Comparison of ENCODE assay signal across 11 cellular contexts in genomic region chr22:17563936-17564391, GRCh38. TPM values are rescaled to one million over a fixed set of nuclear protein-coding genes. Genes with fewer than 3 reads are reported as not detected.
DNase-seq lines count a peak whose midpoint lies in the region; ATAC-seq and TF ChIP-seq lines count a peak whose summit lies in the region.
"Had no signal": no experiment of that assay in that cellular context is flagged by ENCODE, and none has a peak within 500 bp of the region (broad histone marks: within the 10 kb centered on the region; RNA-seq: fewer than 3 reads in every experiment).

No MANE protein-coding gene starts in this region.

- TF ChIP-seq CTCF in GM23338 (conservative IDR thresholded peaks at IDR 0.05; ENCODE audit: low read depth in 2 of 2) (no peak), spleen (IDR thresholded peaks at IDR 0.05 in 8 of 11, conservative IDR thresholded peaks at IDR 0.05 in 3 of 11) (no peak)

- H3K27ac ChIP-seq in GM23338 (ENCODE audit: low read depth) (peak overlapping the region; percentile 54; the same call in 1 of the 2 replicates), spleen (peak overlapping the region in 7 of 8 donors; percentile 2 to 79 (median 61)), neuronal stem cell (replicated peaks; ENCODE audit: low read length) (no peak overlapping the region)

- H3K4me2 ChIP-seq in GM23338 (0 out of 2 replicates have a peak overlapping the region, but pooled peaks have one; percentile 40), neuronal stem cell (ENCODE audit: insufficient read depth, low read length, poor library complexity, severe bottlenecking) (no peak overlapping the region)

- H3K27ac Mint-ChIP-seq in GM23338, result peak overlapping the region; percentile 77

- H3K27me3 Mint-ChIP-seq in GM23338 (ENCODE audit: insufficient read depth, low read depth, poor library complexity), result peaks cover 38% of the 10 kb centered on the region

- H4K8ac ChIP-seq in neuronal stem cell (ENCODE audit: low read depth, low read length), result no peak overlapping the region

- no peak overlapping the region for H3K4ac ChIP-seq in neuronal stem cell (ENCODE audit: low read length)

- H3K79me2 ChIP-seq in GM23338 (replicated peaks; ENCODE audit: insufficient read depth), result no peaks in the 10 kb centered on the region

- H2AK5ac ChIP-seq in neuronal stem cell (ENCODE audit: low read depth, low read length), result no peak overlapping the region

- H3K36me3 ChIP-seq in GM23338 (ENCODE audit: insufficient read depth), result peaks cover 5% of the 10 kb centered on the region; the same call in 1 of the 2 replicates
- H3K36me3 ChIP-seq in spleen, result no peaks in the 10 kb centered on the region
- peaks cover 4 to 13% of the 10 kb centered on the region in 2 donors for H3K36me3 ChIP-seq in neuronal stem cell (replicated peaks in 1 of 2; ENCODE audit: control insufficient read depth in 2 of 2, insufficient read depth in 2 of 2, low read length in 2 of 2)
- H3K36me3 ChIP-seq: adrenal gland had no signal

- H4K20me1 ChIP-seq in GM23338 (replicated peaks; ENCODE audit: insufficient read depth), result no peaks in the 10 kb centered on the region

- H3K79me1 ChIP-seq in neuronal stem cell (ENCODE audit: low read depth, low read length), result no peaks in the 10 kb centered on the region

- no peak overlapping the region for H3K9ac ChIP-seq in neuronal stem cell (ENCODE audit: low read depth, low read length, poor library complexity)

- no peak overlapping the region for H2BK12ac ChIP-seq in neuronal stem cell (ENCODE audit: low read length)

- H3K4me1 ChIP-seq in GM23338 (ENCODE audit: insufficient read depth) (peaks cover 25% of the 10 kb centered on the region), spleen (peaks cover 0 to 14% (median 0%) of the 10 kb centered on the region in 6 donors), neuronal stem cell (ENCODE audit: control insufficient read depth in 2 of 2, insufficient read depth in 1 of 2, low read depth in 1 of 2, low read length in 2 of 2) (peaks cover 4 to 19% of the 10 kb centered on the region in 2 donors)
- H3K4me1 ChIP-seq: adrenal gland had no signal

- H4K91ac ChIP-seq in neuronal stem cell (ENCODE audit: low read depth, low read length, poor library complexity), result no peak overlapping the region

- no peak overlapping the region for H3K14ac ChIP-seq in neuronal stem cell (ENCODE audit: low read length)

- H3K27me3 ChIP-seq in GM23338 (ENCODE audit: insufficient read depth) (no peaks in the 10 kb centered on the region), spleen (replicated peaks in 1 of 7) (peaks cover 0 to 2% (median 0%) of the 10 kb centered on the region in 7 donors), neuronal stem cell (ENCODE audit: control insufficient read depth in 3 of 3, insufficient read depth in 3 of 3, low read depth in 1 of 3, low read length in 3 of 3) (no peaks in the 10 kb centered on the region)
- H3K27me3 ChIP-seq: adrenal gland had no signal

- no peak overlapping the region for H3K23ac ChIP-seq in neuronal stem cell (ENCODE audit: low read depth, low read length, poor library complexity)

- H3K4me3 ChIP-seq in GM23338, result no peak overlapping the region
- peak overlapping the region in 2 of 8 donors; percentile 14 to 39 for H3K4me3 ChIP-seq in spleen
- H3K4me3 ChIP-seq in neuronal stem cell (ENCODE audit: low read length in 2 of 2), result no peak overlapping the region
- H3K4me3 ChIP-seq: adrenal gland had no signal

- 83 to 87% (median 84%) methylated on average over 11 of the region's 11 CpGs for WGBS in spleen, 5 donors
- no CpG with 5 or more reads among the region's 11 CpGs for WGBS in neuronal stem cell (ENCODE audit: extremely low coverage in 2 of 2, insufficient read length in 2 of 2, insufficient replicate concordance in 1 of 2), 2 donors

- H3K36me3 Mint-ChIP-seq in GM23338 (ENCODE audit: low read depth), result peaks cover 32% of the 10 kb centered on the region

- peaks cover 27% of the 10 kb centered on the region for H3K4me1 Mint-ChIP-seq in GM23338

- ATAC-seq in GM23338 (peak; percentile 11; the same call in 2 of the 3 replicates), GM18907 (IDR thresholded peaks at IDR 0.05; ENCODE audit: unreplicated experiment) (no peak), HG02840 (IDR thresholded peaks at IDR 0.05; ENCODE audit: low FRiP score, unreplicated experiment) (no peak), GM19395 (IDR thresholded peaks at IDR 0.05; ENCODE audit: unreplicated experiment) (no peak)

- no peak overlapping the region for H3K18ac ChIP-seq in neuronal stem cell (ENCODE audit: low read length)

- DNase-seq in GM23338 (ENCODE audit: low spot score) (no peak), cerebellum (ENCODE audit: low spot score) (peak; percentile 38), inferior parietal cortex (ENCODE audit: extremely low spot score) (peak; percentile 79), spleen (no peak), neuronal stem cell (ENCODE audit: low spot score) (no peak)
- DNase-seq: activated CD4-positive, alpha-beta T cell treated with anti-CD3 and anti-CD28 coated beads, Interleukin-2, amount 50 U/mL, for 1 hour; NCI-H2029 had no signal

- intact Hi-C loops in spleen (cut with DNase I; ENCODE audit: low total_unique reads), result no loop called here

- no peak overlapping the region for H2BK15ac ChIP-seq in neuronal stem cell (ENCODE audit: low read length)

- no peaks in the 10 kb centered on the region for H3K9me2 ChIP-seq in GM23338 (ENCODE audit: insufficient read depth)

- H2BK5ac ChIP-seq in neuronal stem cell (ENCODE audit: low read length), result no peak overlapping the region

- no peak overlapping the region for H3K4me3 Mint-ChIP-seq in GM23338

- H3K9me3 Mint-ChIP-seq in GM23338, result peaks cover 20% of the 10 kb centered on the region

- no peak for TF ChIP-seq POLR2A in spleen (IDR thresholded peaks at IDR 0.05)

- no peak overlapping the region for H2AFZ ChIP-seq in GM23338
- H2AFZ ChIP-seq in neuronal stem cell (ENCODE audit: low read length), result no peak overlapping the region

- no peaks in the 10 kb centered on the region for H3K9me3 ChIP-seq in spleen
- H3K9me3 ChIP-seq in neuronal stem cell (replicated peaks in 1 of 2; ENCODE audit: control insufficient read depth in 2 of 2, insufficient read depth in 1 of 2, low read depth in 1 of 2, low read length in 2 of 2), result peaks cover 5 to 8% of the 10 kb centered on the region in 2 donors
- H3K9me3 ChIP-seq: adrenal gland had no signal

- no peak overlapping the region for H2BK120ac ChIP-seq in neuronal stem cell (ENCODE audit: low read depth, low read length)

- 0 out of 2 replicates have a peak, but pooled peaks cover 3% of the 10 kb centered on the region for H3F3A ChIP-seq in GM23338 (replicated peaks; ENCODE audit: low read depth)

TF ChIP-seq in GM23338, 12 proteins besides CTCF, POLR2A, EP300 and RAD21:
- TF ChIP-seq NANOG (IDR thresholded peaks at IDR 0.05; ENCODE audit: borderline replicate concordance), result no peak
- no peak for TF ChIP-seq ZNF114 (CRISPR knock-in tag; IDR thresholded peaks at IDR 0.05)
TF ChIP-seq in GM23338: peak in this region for 0.

RNA-seq across cellular contexts. Expression of gene SLC25A18, which starts 0.7 kb away (rescaled TPM):
- total RNA-seq in GM23338 (2014; rRNA removed; shearing (Covaris generic)), result 0.47 and 1.9 TPM in 2 replicates
- polyA plus RNA-seq in GM23338 (2016; fragmentation: Nextera tagmentation; extraction: Ambion mirVana) (0.57 and 1.2 TPM in 2 replicates), spleen (1 to 10 TPM; 2.9 to 3.4 (median 3.1) TPM)
- total RNA-seq in cerebellum (2.5 TPM), spleen (10 to 100 TPM in 1 of 7 donors, 1 to 10 TPM in 4, under 1 TPM in 2; 0.13 to 12.3 (median 5.5) TPM)
- 0.13 TPM for polyA plus RNA-seq in neuronal stem cell (2013, experiment 1 of 2)
- 0.12 TPM for polyA plus RNA-seq in neuronal stem cell (2013, experiment 2 of 2)

Comparison
In these comparisons a context has a peak if more than half of its experiments do, and no peak if none do; other contexts are left out.
1. DNase-seq: peak in cerebellum (single experiment) and inferior parietal cortex (single experiment); none in GM23338 (single experiment), spleen (single experiment) and neuronal stem cell (single experiment).